Comparison of ENCODE assay signal across 25 cellular contexts in genomic region chr1:64733576-64734288, GRCh38. TPM values are rescaled to one million over a fixed set of nuclear protein-coding genes. Genes with fewer than 3 reads are reported as not detected.
DNase-seq lines count a peak whose midpoint lies in the region; ATAC-seq and TF ChIP-seq lines count a peak whose summit lies in the region.
"Had no signal": no experiment of that assay in that cellular context is flagged by ENCODE, and none has a peak within 500 bp of the region (broad histone marks: within the 10 kb centered on the region; RNA-seq: fewer than 3 reads in every experiment).

No MANE protein-coding gene starts in this region.

- no peak overlapping the region for H3K27ac Mint-ChIP-seq in HFFc6
- H3K27ac Mint-ChIP-seq: activated CD4-positive, alpha-beta T cell treated with anti-CD3 and anti-CD28 coated beads, Interleukin-2, amount 10 ng/mL, durations not matched to agents 7 days and 5 days; activated naive CD4-positive, alpha-beta T cell treated with anti-CD3 and anti-CD28 coated beads, Interleukin-2, amount 50 U/mL, for 24 hours; activated T-helper 1 cell treated with anti-CD3 and anti-CD28 coated beads, Interleukin-12 subunit alpha, Interleukin-12 subunit beta, Interleukin-2, Interleukin-4 antibody, amounts not matched to agents 30 ng/mL and 10 ng/mL and 1 ng/mL, durations not matched to agents 14 hours and 24 hours and 36 hours; dendritic cell treated with granulocyte-macrophage colony-stimulating factor and Interleukin-4, amounts not matched to agents 40 ng/mL and 50 ng/mL, for 4 days; immature natural killer cell; stimulated activated naive B cell treated with anti-CD40 and anti-IgM and Interleukin-4, amounts not matched to agents 10 μg/mL and 1 μg/mL and 100 μg/mL, for 72 hours had no signal

- 83 to 89% methylated on average over 4 of the region's 4 CpGs for WGBS in testis, 2 donors

- no peaks in the 10 kb centered on the region for H3K27me3 ChIP-seq in testis
- H3K27me3 ChIP-seq: BLaER1, breast epithelium had no signal

- intact Hi-C loops in testis (cut with DNase I; ENCODE audit: low total_unique reads): no loop called here

- H3K4me1 Mint-ChIP-seq in HFFc6 (ENCODE audit: low read depth): peaks cover 6% of the 10 kb centered on the region; the same call in 1 of the 2 replicates
- H3K4me1 Mint-ChIP-seq: activated CD4-positive, alpha-beta T cell treated with anti-CD3 and anti-CD28 coated beads, Interleukin-2, amount 10 ng/mL, durations not matched to agents 7 days and 5 days; activated naive CD4-positive, alpha-beta T cell treated with anti-CD3 and anti-CD28 coated beads, Interleukin-2, amount 50 U/mL, for 24 hours; immature natural killer cell; neural crest cell; stimulated activated naive B cell treated with anti-CD40 and anti-IgM and Interleukin-4, amounts not matched to agents 10 μg/mL and 1 μg/mL and 100 μg/mL, for 72 hours had no signal

- H3K4me1 ChIP-seq in testis: no peaks in the 10 kb centered on the region
- H3K4me1 ChIP-seq: breast epithelium, left ventricle myocardium inferior, psoas muscle had no signal

- DNase-seq in HFFc6: peak; percentile 43
- peak; percentile 81 for DNase-seq in astrocyte of the hippocampus (ENCODE audit: low read depth, low spot score)
- peak; percentile 62 for DNase-seq in hepatic stellate cell (ENCODE audit: low spot score)
- no peak for DNase-seq in GDM1 (lab: John Stamatoyannopoulos, UW)
- DNase-seq in testis: no peak
- DNase-seq: activated CD4-positive, alpha-beta T cell treated with anti-CD3 and anti-CD28 coated beads, Interleukin-2, amount 10 ng/mL, durations not matched to agents 7 days and 5 days; immature natural killer cell; left ventricle myocardium inferior; mucosa of descending colon; NCI-H187; NCI-H526 treated with DMSO at 0.1 percent for 48 hours; psoas muscle; stimulated activated CD4-positive, alpha-beta T cell treated with anti-CD3 and anti-CD28 coated beads, Interleukin-2, amount 100 ng/mL, for 24 hours; stimulated activated naive B cell treated with anti-CD40 and anti-IgM and Interleukin-4, amounts not matched to agents 10 μg/mL and 1 μg/mL and 100 μg/mL, for 72 hours; T-helper 2 cell had no signal

- H3K9me3 ChIP-seq in testis: no peaks in the 10 kb centered on the region
- H3K9me3 ChIP-seq: BLaER1, breast epithelium, Caco-2, mucosa of descending colon, psoas muscle, thoracic aorta had no signal

- H3K27ac ChIP-seq in testis: no peak overlapping the region
- H3K27ac ChIP-seq: BLaER1, breast epithelium, left ventricle myocardium inferior, psoas muscle had no signal

- H3K4me3 Mint-ChIP-seq in HFFc6: no peak overlapping the region
- H3K4me3 Mint-ChIP-seq: activated CD4-positive, alpha-beta T cell treated with anti-CD3 and anti-CD28 coated beads, Interleukin-2, amount 10 ng/mL, durations not matched to agents 7 days and 5 days; activated naive CD4-positive, alpha-beta T cell treated with anti-CD3 and anti-CD28 coated beads, Interleukin-2, amount 50 U/mL, for 24 hours; activated T-helper 1 cell treated with anti-CD3 and anti-CD28 coated beads, Interleukin-12 subunit alpha, Interleukin-12 subunit beta, Interleukin-2, Interleukin-4 antibody, amounts not matched to agents 30 ng/mL and 10 ng/mL and 1 ng/mL, durations not matched to agents 14 hours and 24 hours and 36 hours; dendritic cell treated with granulocyte-macrophage colony-stimulating factor and Interleukin-4, amounts not matched to agents 40 ng/mL and 50 ng/mL, for 4 days; immature natural killer cell; neural crest cell; stimulated activated naive B cell treated with anti-CD40 and anti-IgM and Interleukin-4, amounts not matched to agents 10 μg/mL and 1 μg/mL and 100 μg/mL, for 72 hours had no signal

- peaks cover 11% of the 10 kb centered on the region for H3K27me3 Mint-ChIP-seq in HFFc6 (ENCODE audit: insufficient read depth)
- H3K27me3 Mint-ChIP-seq: activated CD4-positive, alpha-beta T cell treated with anti-CD3 and anti-CD28 coated beads, Interleukin-2, amount 10 ng/mL, durations not matched to agents 7 days and 5 days; activated naive CD4-positive, alpha-beta T cell treated with anti-CD3 and anti-CD28 coated beads, Interleukin-2, amount 50 U/mL, for 24 hours; dendritic cell treated with granulocyte-macrophage colony-stimulating factor and Interleukin-4, amounts not matched to agents 40 ng/mL and 50 ng/mL, for 4 days; stimulated activated naive B cell treated with anti-CD40 and anti-IgM and Interleukin-4, amounts not matched to agents 10 μg/mL and 1 μg/mL and 100 μg/mL, for 72 hours had no signal

- H3K9me3 Mint-ChIP-seq in HFFc6: no peaks in the 10 kb centered on the region
- H3K9me3 Mint-ChIP-seq: activated CD4-positive, alpha-beta T cell treated with anti-CD3 and anti-CD28 coated beads, Interleukin-2, amount 10 ng/mL, durations not matched to agents 7 days and 5 days; activated naive CD4-positive, alpha-beta T cell treated with anti-CD3 and anti-CD28 coated beads, Interleukin-2, amount 50 U/mL, for 24 hours; activated T-helper 1 cell treated with anti-CD3 and anti-CD28 coated beads, Interleukin-12 subunit alpha, Interleukin-12 subunit beta, Interleukin-2, Interleukin-4 antibody, amounts not matched to agents 30 ng/mL and 10 ng/mL and 1 ng/mL, durations not matched to agents 14 hours and 24 hours and 36 hours; dendritic cell treated with granulocyte-macrophage colony-stimulating factor and Interleukin-4, amounts not matched to agents 40 ng/mL and 50 ng/mL, for 4 days; immature natural killer cell; neural crest cell had no signal

- TF ChIP-seq CTCF in HFFc6 (IDR thresholded peaks at IDR 0.05): no peak
- TF ChIP-seq CTCF in testis (IDR thresholded peaks at IDR 0.05): no peak

- H3K36me3 Mint-ChIP-seq in HFFc6 (ENCODE audit: low read depth): no peaks in the 10 kb centered on the region
- H3K36me3 Mint-ChIP-seq: activated naive CD4-positive, alpha-beta T cell treated with anti-CD3 and anti-CD28 coated beads, Interleukin-2, amount 50 U/mL, for 24 hours; immature natural killer cell; stimulated activated naive B cell treated with anti-CD40 and anti-IgM and Interleukin-4, amounts not matched to agents 10 μg/mL and 1 μg/mL and 100 μg/mL, for 72 hours had no signal

- no peak for TF ChIP-seq POLR2A in testis (IDR thresholded peaks at IDR 0.05)

- H3K36me3 ChIP-seq in testis (ENCODE audit: low read depth, missing control alignments): no peaks in the 10 kb centered on the region
- H3K36me3 ChIP-seq: BLaER1, left ventricle myocardium inferior, thoracic aorta had no signal

- H3K4me3 ChIP-seq in testis: no peak overlapping the region
- H3K4me3 ChIP-seq: BLaER1, breast epithelium, left ventricle myocardium inferior, mucosa of descending colon, psoas muscle, thoracic aorta had no signal

- no peak for ATAC-seq in HG02623 (IDR thresholded peaks at IDR 0.05; ENCODE audit: unreplicated experiment)
- no peak for ATAC-seq in GM18873 (IDR thresholded peaks at IDR 0.05; ENCODE audit: low FRiP score, unreplicated experiment)
- ATAC-seq: mucosa of descending colon; psoas muscle; stimulated activated naive B cell treated with anti-CD40 and anti-IgM and Interleukin-4, amounts not matched to agents 10 μg/mL and 1 μg/mL and 100 μg/mL, for 72 hours had no signal

RNA-seq across cellular contexts. Expression of gene RAVER2, which starts 11.1 kb away (rescaled TPM):
- 1 to 10 TPM; 1.8 to 2.8 (median 2.3) TPM for total RNA-seq in HFFc6 (2021; fragmentation: NEBNext Ultra II Directional; extraction: Animal tissue kit (Norgen Biotek cat#: 25700))
- 1 to 10 TPM; 6.7 to 7.1 TPM for total RNA-seq in testis
- polyA plus RNA-seq in testis (ENCODE audit: insufficient read depth, low read depth, low replicate concordance): 3.6 TPM

Comparison
In these comparisons a context has a peak if more than half of its experiments do, and no peak if none do; other contexts are left out.
1. DNase-seq: peak in HFFc6 (single experiment), astrocyte of the hippocampus (single experiment) and hepatic stellate cell (single experiment); none in GDM1 (single experiment) and testis (single experiment).